In the genomic region with DNA sequence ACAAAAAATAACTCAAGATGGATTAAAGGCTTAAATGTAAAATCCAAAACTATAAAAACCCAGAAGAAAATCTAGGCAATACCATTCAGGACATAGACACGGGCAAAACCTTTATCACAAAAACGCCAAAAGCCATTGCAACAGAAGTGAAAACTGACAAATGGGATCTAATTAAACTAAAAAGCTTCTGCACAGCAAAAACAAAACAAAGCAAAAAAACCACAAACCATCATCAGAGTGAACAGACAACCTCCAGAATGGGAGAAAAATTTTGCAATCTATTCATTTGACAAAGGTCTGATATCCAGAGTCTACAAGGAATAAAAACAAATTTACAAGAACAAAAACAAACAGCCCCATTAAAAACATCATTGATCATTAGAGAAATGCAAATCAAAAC, we compare ENCODE assay signal across 9 cellular contexts.
"Had no signal": no experiment of that assay in that cellular context is flagged by ENCODE, and none has a peak within 500 bp of the region (broad histone marks: within the 10 kb centered on the region; RNA-seq: fewer than 3 reads in every experiment).

No MANE protein-coding gene starts in this region.

- H3K9ac ChIP-seq: GM23248 had no signal

- DNase-seq: GM23248, GOT3, H7, HFFc6, IMR-90, KBM-7 had no signal

- FAIRE-seq: HTR-8/SVneo had no signal

- ATAC-seq: HCT116 had no signal

- H3K4me3 ChIP-seq: GM23248, HAP-1 had no signal

- H3K36me3 ChIP-seq: HAP-1 had no signal

- H3K9me3 ChIP-seq: HAP-1 had no signal

- H2AFZ ChIP-seq: GM23248 had no signal

- H3K27ac ChIP-seq: GM23248 had no signal
